Comparison of ENCODE assay signal across 14 cellular contexts in the genomic region with DNA sequence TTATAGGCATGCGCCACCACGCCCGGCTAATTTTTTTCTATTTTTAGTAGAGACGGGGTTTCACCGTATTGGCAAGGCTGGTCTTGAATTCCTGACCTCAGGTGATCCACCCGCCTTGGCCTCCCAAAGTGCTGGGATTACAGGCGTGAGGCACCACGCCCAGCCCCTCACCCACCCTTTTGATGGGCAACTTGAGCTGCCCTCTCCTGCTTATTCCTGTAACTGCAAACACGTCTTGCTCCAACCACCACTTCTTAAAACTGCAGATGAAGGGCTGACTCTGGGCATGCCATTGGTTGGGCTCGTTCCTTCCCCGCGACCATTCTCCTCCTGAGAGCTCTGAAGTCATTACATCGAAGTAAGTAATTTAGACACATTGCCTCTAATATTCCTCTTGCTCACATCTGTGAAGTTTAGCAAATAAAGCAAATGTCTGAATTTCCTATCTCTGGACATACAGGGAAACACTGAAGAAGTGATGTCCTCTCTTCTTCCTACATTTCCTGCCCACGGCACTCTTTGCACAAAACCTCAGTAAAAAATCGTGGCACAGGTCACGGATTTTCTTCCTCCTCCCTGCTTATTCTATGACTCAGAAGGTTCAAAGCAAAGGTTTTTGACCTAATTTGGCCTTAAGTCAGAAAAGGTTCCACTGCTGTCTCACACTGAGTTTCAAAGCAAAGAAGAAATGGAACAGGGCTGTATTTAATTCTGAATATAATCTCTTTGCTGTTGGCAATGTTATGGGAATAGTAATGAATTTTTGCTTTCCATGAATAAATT.
DNase-seq lines count a peak whose midpoint lies in the region; ATAC-seq and TF ChIP-seq lines count a peak whose summit lies in the region.
"Had no signal": no experiment of that assay in that cellular context is flagged by ENCODE, and none has a peak within 500 bp of the region (broad histone marks: within the 10 kb centered on the region; RNA-seq: fewer than 3 reads in every experiment).

No MANE protein-coding gene starts in this region.

- no peak for TF ChIP-seq CTCF in WERI-Rb-1 (IDR thresholded peaks at IDR 0.05; ENCODE audit: low read depth, low read length)
- TF ChIP-seq CTCF in fibroblast of lung (conservative IDR thresholded peaks at IDR 0.05 in 1 of 2, IDR thresholded peaks at IDR 0.05 in 1 of 2; ENCODE audit: low read depth in 1 of 2, low read length in 2 of 2), result no peak

- H3K4me3 Mint-ChIP-seq in activated CD4-positive, alpha-beta T cell treated with anti-CD3 and anti-CD28 coated beads for 36 hours, result no peak overlapping the region
- H3K4me3 Mint-ChIP-seq in activated CD4-positive, alpha-beta T cell treated with anti-CD3 and anti-CD28 coated beads, Interleukin-2, amount 10 ng/mL, durations not matched to agents 24 days and 14 days, result no peak overlapping the region
- H3K4me3 Mint-ChIP-seq in stimulated activated effector memory CD8-positive, alpha-beta T cell treated with anti-CD3 and anti-CD28 coated beads, Interleukin-12 subunit alpha, Interleukin-12 subunit beta, amount 100 ng/mL, for 72 hours, result no peak overlapping the region
- H3K4me3 Mint-ChIP-seq: IgD-negative memory B cell had no signal

- H3K36me3 ChIP-seq in WERI-Rb-1, result no peaks in the 10 kb centered on the region
- H3K36me3 ChIP-seq in fibroblast of lung (ENCODE audit: control insufficient read depth, insufficient read depth, low read length), result no peaks in the 10 kb centered on the region
- H3K36me3 ChIP-seq: tibial artery had no signal

- no peaks in the 10 kb centered on the region for H4K20me1 ChIP-seq in fibroblast of lung (ENCODE audit: control insufficient read depth, extremely low read depth, insufficient read depth, low read length)

- POLR2A ChIA-PET in activated CD4-positive, alpha-beta T cell treated with anti-CD3 and anti-CD28 coated beads for 36 hours (lab: Charles Lee), result no interaction called here

- H3K4me3 ChIP-seq in WERI-Rb-1 (ENCODE audit: low read depth, low read length) (no peak overlapping the region), fibroblast of lung (replicated peaks in 1 of 4; ENCODE audit: control extremely low read depth in 1 of 4, insufficient read depth in 1 of 4, low read depth in 3 of 4, low read length in 4 of 4) (no peak overlapping the region)
- H3K4me3 ChIP-seq: lung, tibial artery had no signal

- intact Hi-C loops in activated CD4-positive, alpha-beta T cell treated with anti-CD3 and anti-CD28 coated beads for 36 hours (cut with DNase I, micrococcal nuclease), result no loop called here
- intact Hi-C loops in activated CD4-positive, alpha-beta T cell treated with anti-CD3 and anti-CD28 coated beads, Interleukin-2, amount 10 ng/mL, durations not matched to agents 24 days and 14 days (cut with micrococcal nuclease), result no loop called here

- H3K9me3 Mint-ChIP-seq in activated CD4-positive, alpha-beta T cell treated with anti-CD3 and anti-CD28 coated beads for 36 hours (ENCODE audit: low read depth), result no peaks in the 10 kb centered on the region
- H3K9me3 Mint-ChIP-seq in activated CD4-positive, alpha-beta T cell treated with anti-CD3 and anti-CD28 coated beads, Interleukin-2, amount 10 ng/mL, durations not matched to agents 24 days and 14 days, result peaks cover 4% of the 10 kb centered on the region
- H3K9me3 Mint-ChIP-seq in stimulated activated effector memory CD8-positive, alpha-beta T cell treated with anti-CD3 and anti-CD28 coated beads, Interleukin-12 subunit alpha, Interleukin-12 subunit beta, amount 100 ng/mL, for 72 hours, result no peaks in the 10 kb centered on the region
- H3K9me3 Mint-ChIP-seq: IgD-negative memory B cell had no signal

- H3K9ac ChIP-seq in fibroblast of lung (ENCODE audit: insufficient read depth, low read length), result no peak overlapping the region

- H3K9me3 ChIP-seq in WERI-Rb-1 (ENCODE audit: severe bottlenecking) (no peaks in the 10 kb centered on the region), fibroblast of lung (ENCODE audit: control insufficient read depth, insufficient read depth, low read depth, low read length) (no peaks in the 10 kb centered on the region)
- H3K9me3 ChIP-seq: tibial artery had no signal

- H3K27me3 ChIP-seq in WERI-Rb-1 (ENCODE audit: insufficient read depth, low read depth, severe bottlenecking), result no peaks in the 10 kb centered on the region
- H3K27me3 ChIP-seq in fibroblast of lung (ENCODE audit: control insufficient read depth, insufficient read depth, low read length), result no peaks in the 10 kb centered on the region
- H3K27me3 ChIP-seq: tibial artery had no signal

- no peak overlapping the region for H3K4me2 ChIP-seq in fibroblast of lung (ENCODE audit: extremely low read depth, insufficient read depth, low read length)

- no peaks in the 10 kb centered on the region for H3K27me3 Mint-ChIP-seq in activated CD4-positive, alpha-beta T cell treated with anti-CD3 and anti-CD28 coated beads for 36 hours
- no peaks in the 10 kb centered on the region for H3K27me3 Mint-ChIP-seq in activated CD4-positive, alpha-beta T cell treated with anti-CD3 and anti-CD28 coated beads, Interleukin-2, amount 10 ng/mL, durations not matched to agents 24 days and 14 days
- H3K27me3 Mint-ChIP-seq: IgD-negative memory B cell had no signal

- CTCF ChIA-PET in activated CD4-positive, alpha-beta T cell treated with anti-CD3 and anti-CD28 coated beads for 36 hours (lab: Charles Lee), result interaction anchor here (1.2 to 1.4 kb wide), 2 partner anchors 19 to 24 kb away, joined by 5 read pairs; no protein-coding TSS in a partner anchor

- H3K27ac ChIP-seq in WERI-Rb-1 (no peak overlapping the region), fibroblast of lung (ENCODE audit: insufficient read depth, low read length) (no peak overlapping the region)
- H3K27ac ChIP-seq: tibial artery had no signal

- H2AFZ ChIP-seq in fibroblast of lung (ENCODE audit: low read length), result no peak overlapping the region

- peak; percentile 64 for ATAC-seq in activated CD4-positive, alpha-beta T cell treated with anti-CD3 and anti-CD28 coated beads for 36 hours
- ATAC-seq in stimulated activated effector memory CD8-positive, alpha-beta T cell treated with anti-CD3 and anti-CD28 coated beads, Interleukin-12 subunit alpha, Interleukin-12 subunit beta, amount 100 ng/mL, for 72 hours, result no peak
- ATAC-seq in HG03442 (IDR thresholded peaks at IDR 0.05; ENCODE audit: unreplicated experiment) (no peak), GM18517 (IDR thresholded peaks at IDR 0.05; ENCODE audit: unreplicated experiment) (no peak)

- H3K79me2 ChIP-seq in fibroblast of lung (ENCODE audit: control insufficient read depth, insufficient read depth, low read length), result no peaks in the 10 kb centered on the region

- no peak for DNase-seq in activated CD4-positive, alpha-beta T cell treated with anti-CD3 and anti-CD28 coated beads for 36 hours
- no peak for DNase-seq in activated CD4-positive, alpha-beta T cell treated with anti-CD3 and anti-CD28 coated beads, Interleukin-2, amount 10 ng/mL, durations not matched to agents 24 days and 14 days
- DNase-seq in WERI-Rb-1 (peak; percentile 28), fibroblast of lung (ENCODE audit: low read depth in 2 of 2) (peak; percentile 45 to 62), activated gamma-delta T cell (lab: John Stamatoyannopoulos, UW) (no peak)
- DNase-seq in stimulated activated effector memory CD8-positive, alpha-beta T cell treated with anti-CD3 and anti-CD28 coated beads, Interleukin-12 subunit alpha, Interleukin-12 subunit beta, amount 100 ng/mL, for 72 hours (ENCODE audit: low spot score in 2 of 2), result no peak
- DNase-seq: NCI-H1436 treated with DMSO at 0.1 percent for 48 hours, NCI-H524, Right ventricle myocardium superior, tibial artery had no signal

- H3K27ac Mint-ChIP-seq in activated CD4-positive, alpha-beta T cell treated with anti-CD3 and anti-CD28 coated beads for 36 hours, result peak overlapping the region; percentile 28
- H3K27ac Mint-ChIP-seq in activated CD4-positive, alpha-beta T cell treated with anti-CD3 and anti-CD28 coated beads, Interleukin-2, amount 10 ng/mL, durations not matched to agents 24 days and 14 days, result no peak overlapping the region
- H3K27ac Mint-ChIP-seq in stimulated activated effector memory CD8-positive, alpha-beta T cell treated with anti-CD3 and anti-CD28 coated beads, Interleukin-12 subunit alpha, Interleukin-12 subunit beta, amount 100 ng/mL, for 72 hours, result peak overlapping the region; percentile 58

- no peaks in the 10 kb centered on the region for H3K36me3 Mint-ChIP-seq in activated CD4-positive, alpha-beta T cell treated with anti-CD3 and anti-CD28 coated beads for 36 hours (ENCODE audit: low read depth)
- peaks cover 3% of the 10 kb centered on the region for H3K36me3 Mint-ChIP-seq in activated CD4-positive, alpha-beta T cell treated with anti-CD3 and anti-CD28 coated beads, Interleukin-2, amount 10 ng/mL, durations not matched to agents 24 days and 14 days (ENCODE audit: low read depth)
- peaks cover 14% of the 10 kb centered on the region for H3K36me3 Mint-ChIP-seq in stimulated activated effector memory CD8-positive, alpha-beta T cell treated with anti-CD3 and anti-CD28 coated beads, Interleukin-12 subunit alpha, Interleukin-12 subunit beta, amount 100 ng/mL, for 72 hours

- H3K4me1 Mint-ChIP-seq in activated CD4-positive, alpha-beta T cell treated with anti-CD3 and anti-CD28 coated beads for 36 hours, result peaks cover 7% of the 10 kb centered on the region
- peaks cover 10% of the 10 kb centered on the region for H3K4me1 Mint-ChIP-seq in activated CD4-positive, alpha-beta T cell treated with anti-CD3 and anti-CD28 coated beads, Interleukin-2, amount 10 ng/mL, durations not matched to agents 24 days and 14 days
- H3K4me1 Mint-ChIP-seq in stimulated activated effector memory CD8-positive, alpha-beta T cell treated with anti-CD3 and anti-CD28 coated beads, Interleukin-12 subunit alpha, Interleukin-12 subunit beta, amount 100 ng/mL, for 72 hours, result peaks cover 15% of the 10 kb centered on the region

- peaks cover 3% of the 10 kb centered on the region for H3K4me1 ChIP-seq in fibroblast of lung (ENCODE audit: control insufficient read depth, extremely low read depth, insufficient read depth, low read length)

Comparison
In these comparisons a context has a peak if more than half of its experiments do, and no peak if none do; other contexts are left out.
1. DNase-seq: peak in WERI-Rb-1 (single experiment) and fibroblast of lung (2 of 2); none in activated CD4-positive, alpha-beta T cell treated with anti-CD3 and anti-CD28 coated beads for 36 hours (single experiment), activated CD4-positive, alpha-beta T cell treated with anti-CD3 and anti-CD28 coated beads, Interleukin-2, amount 10 ng/mL, durations not matched to agents 24 days and 14 days (single experiment), stimulated activated effector memory CD8-positive, alpha-beta T cell treated with anti-CD3 and anti-CD28 coated beads, Interleukin-12 subunit alpha, Interleukin-12 subunit beta, amount 100 ng/mL, for 72 hours (0 of 2) and activated gamma-delta T cell (single experiment).